Comparison of ENCODE assay signal across 18 cellular contexts in the genomic region with DNA sequence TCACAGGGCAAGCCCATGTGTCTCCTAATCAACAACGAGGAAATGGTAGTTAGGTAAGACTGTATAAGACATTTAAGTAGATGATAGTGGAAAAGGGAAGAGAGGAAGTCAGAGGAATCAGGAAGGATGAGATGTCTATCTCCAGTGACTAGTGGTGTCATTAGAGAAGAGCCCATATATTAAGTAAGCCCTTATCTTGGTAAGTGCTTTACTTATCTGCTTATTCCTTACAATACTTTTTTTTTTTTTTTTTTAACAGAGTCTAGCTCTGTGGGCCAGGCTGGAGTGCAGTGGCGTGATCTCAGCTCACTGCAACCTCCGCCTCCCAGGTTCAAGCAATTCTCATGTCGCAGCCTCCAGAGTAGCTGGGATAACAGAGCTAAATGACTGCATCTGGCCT. TPM values are rescaled to one million over a fixed set of nuclear protein-coding genes. Genes with fewer than 3 reads are reported as not detected.
DNase-seq lines count a peak whose midpoint lies in the region; ATAC-seq and TF ChIP-seq lines count a peak whose summit lies in the region.
"Had no signal": no experiment of that assay in that cellular context is flagged by ENCODE, and none has a peak within 500 bp of the region (broad histone marks: within the 10 kb centered on the region; RNA-seq: fewer than 3 reads in every experiment).

No MANE protein-coding gene starts in this region.

- H3K4ac ChIP-seq in trophoblast cell (ENCODE audit: low read depth, low read length) = no peak overlapping the region

- no peak overlapping the region for H2AFZ ChIP-seq in trophoblast cell (ENCODE audit: insufficient read depth, low read length, poor library complexity)

- H3K4me3 Mint-ChIP-seq in activated T-helper 2 cell treated with anti-CD3 and anti-CD28 coated beads, Interferon-gamma antibody, Interleukin-2, Interleukin-4, amounts not matched to agents 10 μg/mL and 5 μg/mL and 100 μg/mL, durations not matched to agents 14 hours and 24 hours and 36 hours (ENCODE audit: low read depth) = no peak overlapping the region
- no peak overlapping the region for H3K4me3 Mint-ChIP-seq in activated CD8-positive, alpha-beta T cell treated with anti-CD3 and anti-CD28 coated beads for 36 hours

- POLR2A ChIA-PET in activated CD8-positive, alpha-beta T cell treated with anti-CD3 and anti-CD28 coated beads for 36 hours (lab: Charles Lee) = no interaction called here

- no peaks in the 10 kb centered on the region for H3K9me3 ChIP-seq in trophoblast cell (ENCODE audit: insufficient read depth, low read depth, low read length)
- H3K9me3 ChIP-seq: transverse colon had no signal

- H3K27ac ChIP-seq in trophoblast cell (ENCODE audit: low read depth, low read length) = no peak overlapping the region
- H3K27ac ChIP-seq: 22Rv1 had no signal

- H3K18ac ChIP-seq in trophoblast cell (ENCODE audit: low read length) = no peak overlapping the region

- H3K4me3 ChIP-seq in trophoblast cell (ENCODE audit: low read depth, low read length) = no peak overlapping the region
- H3K4me3 ChIP-seq: skin epidermis, transverse colon had no signal

- H2AK5ac ChIP-seq in trophoblast cell (ENCODE audit: low read length) = no peak overlapping the region

- no peaks in the 10 kb centered on the region for H3K27me3 ChIP-seq in trophoblast cell (ENCODE audit: insufficient read depth, low read length)
- H3K27me3 ChIP-seq: transverse colon had no signal

- no peaks in the 10 kb centered on the region for H3K27me3 Mint-ChIP-seq in activated T-helper 2 cell treated with anti-CD3 and anti-CD28 coated beads, Interferon-gamma antibody, Interleukin-2, Interleukin-4, amounts not matched to agents 10 μg/mL and 5 μg/mL and 100 μg/mL, durations not matched to agents 14 hours and 24 hours and 36 hours (ENCODE audit: low read depth)
- H3K27me3 Mint-ChIP-seq in activated CD8-positive, alpha-beta T cell treated with anti-CD3 and anti-CD28 coated beads for 36 hours = no peaks in the 10 kb centered on the region

- intact Hi-C loops in activated T-helper 2 cell treated with anti-CD3 and anti-CD28 coated beads, Interferon-gamma antibody, Interleukin-2, Interleukin-4, amounts not matched to agents 10 μg/mL and 5 μg/mL and 100 μg/mL, durations not matched to agents 14 hours and 24 hours and 36 hours (cut with micrococcal nuclease) = loop anchor here (2.0 kb wide), 1 partner anchor 51 kb away; no protein-coding TSS in a partner anchor
- intact Hi-C loops in activated CD8-positive, alpha-beta T cell treated with anti-CD3 and anti-CD28 coated beads for 36 hours (cut with micrococcal nuclease) = no loop called here

- peak overlapping the region; percentile 14 for H3K27ac Mint-ChIP-seq in activated T-helper 2 cell treated with anti-CD3 and anti-CD28 coated beads, Interferon-gamma antibody, Interleukin-2, Interleukin-4, amounts not matched to agents 10 μg/mL and 5 μg/mL and 100 μg/mL, durations not matched to agents 14 hours and 24 hours and 36 hours
- no peak overlapping the region for H3K27ac Mint-ChIP-seq in activated CD8-positive, alpha-beta T cell treated with anti-CD3 and anti-CD28 coated beads for 36 hours

- H4K8ac ChIP-seq in trophoblast cell (ENCODE audit: low read depth, low read length) = no peak overlapping the region

- no peak overlapping the region for H3K4me2 ChIP-seq in trophoblast cell (ENCODE audit: low read length)

- no peak overlapping the region for H3K9ac ChIP-seq in trophoblast cell (ENCODE audit: low read length)

- H3K79me1 ChIP-seq in trophoblast cell (ENCODE audit: low read length) = no peaks in the 10 kb centered on the region

- ATAC-seq in GM21423 (IDR thresholded peaks at IDR 0.05; ENCODE audit: unreplicated experiment) = no peak
- no peak for ATAC-seq in activated CD8-positive, alpha-beta T cell treated with anti-CD3 and anti-CD28 coated beads for 36 hours
- ATAC-seq: Right ventricle myocardium inferior had no signal

- H3K9me3 Mint-ChIP-seq in activated T-helper 2 cell treated with anti-CD3 and anti-CD28 coated beads, Interferon-gamma antibody, Interleukin-2, Interleukin-4, amounts not matched to agents 10 μg/mL and 5 μg/mL and 100 μg/mL, durations not matched to agents 14 hours and 24 hours and 36 hours = no peaks in the 10 kb centered on the region
- H3K9me3 Mint-ChIP-seq in activated CD8-positive, alpha-beta T cell treated with anti-CD3 and anti-CD28 coated beads for 36 hours = no peaks in the 10 kb centered on the region

- H3K4me1 Mint-ChIP-seq in activated T-helper 2 cell treated with anti-CD3 and anti-CD28 coated beads, Interferon-gamma antibody, Interleukin-2, Interleukin-4, amounts not matched to agents 10 μg/mL and 5 μg/mL and 100 μg/mL, durations not matched to agents 14 hours and 24 hours and 36 hours (ENCODE audit: low read depth) = peaks cover 67% of the 10 kb centered on the region
- peaks cover 62% of the 10 kb centered on the region for H3K4me1 Mint-ChIP-seq in activated CD8-positive, alpha-beta T cell treated with anti-CD3 and anti-CD28 coated beads for 36 hours (ENCODE audit: low read depth)

- H3K23ac ChIP-seq in trophoblast cell (ENCODE audit: low read length) = no peak overlapping the region

- no CpG with 5 or more reads among the region's 4 CpGs for WGBS in trophoblast cell (ENCODE audit: extremely low coverage, insufficient coverage, insufficient read length)

- peaks cover 3 to 5% of the 10 kb centered on the region in 2 experiments for H3K36me3 ChIP-seq in trophoblast cell (ENCODE audit: control insufficient read depth in 1 of 2, insufficient read depth in 2 of 2, low read length in 2 of 2)
- H3K36me3 ChIP-seq: transverse colon had no signal

- no peak overlapping the region for H3K14ac ChIP-seq in trophoblast cell (ENCODE audit: low read length)

- peaks cover 8% of the 10 kb centered on the region for H3K79me2 ChIP-seq in trophoblast cell (ENCODE audit: control insufficient read depth, insufficient read depth, low read length, poor library complexity)

- CTCF ChIA-PET in activated CD8-positive, alpha-beta T cell treated with anti-CD3 and anti-CD28 coated beads for 36 hours (lab: Charles Lee) = interaction anchor here (1.7 to 2.8 kb wide), 2 partner anchors 11 to 31 kb away, joined by 5 to 14 read pairs; no protein-coding TSS in a partner anchor

- no peak overlapping the region for H2BK5ac ChIP-seq in trophoblast cell (ENCODE audit: low read depth, low read length, poor library complexity)

- no peak overlapping the region for H4K12ac ChIP-seq in trophoblast cell (ENCODE audit: low read depth, low read length)

- peaks cover 33% of the 10 kb centered on the region for H3K36me3 Mint-ChIP-seq in activated T-helper 2 cell treated with anti-CD3 and anti-CD28 coated beads, Interferon-gamma antibody, Interleukin-2, Interleukin-4, amounts not matched to agents 10 μg/mL and 5 μg/mL and 100 μg/mL, durations not matched to agents 14 hours and 24 hours and 36 hours (ENCODE audit: low read depth)
- H3K36me3 Mint-ChIP-seq in activated CD8-positive, alpha-beta T cell treated with anti-CD3 and anti-CD28 coated beads for 36 hours (ENCODE audit: low read depth) = peaks cover 13% of the 10 kb centered on the region

- H4K91ac ChIP-seq in trophoblast cell (ENCODE audit: low read depth, low read length) = no peak overlapping the region

- peaks cover 0 to 9% of the 10 kb centered on the region in 2 experiments for H3K4me1 ChIP-seq in trophoblast cell (ENCODE audit: control insufficient read depth in 1 of 2, insufficient read depth in 2 of 2, low read length in 2 of 2)

- TF ChIP-seq CTCF in GM10266 (IDR thresholded peaks at IDR 0.05; ENCODE audit: control insufficient read depth, insufficient read depth, low read depth, missing control alignments) = no peak
- TF ChIP-seq CTCF in activated CD8-positive, alpha-beta T cell treated with anti-CD3 and anti-CD28 coated beads for 36 hours (IDR thresholded peaks at IDR 0.05) = no peak

- H2BK120ac ChIP-seq in trophoblast cell (ENCODE audit: insufficient read depth, low read length, poor library complexity) = no peak overlapping the region

- peak; percentile 26 for DNase-seq in NOMO-1 treated with DMSO at 0.1 percent for 48 hours (lab: John Stamatoyannopoulos, UW; ENCODE audit: unreplicated experiment)
- DNase-seq in NOMO-1 treated with dmso at 0.1 percent for 144 hours (lab: John Stamatoyannopoulos, UW; ENCODE audit: unreplicated experiment) = no peak
- DNase-seq in MV-4-11 (lab: John Stamatoyannopoulos, UW) = peak; percentile 38
- DNase-seq in activated T-helper 2 cell treated with anti-CD3 and anti-CD28 coated beads, Interferon-gamma antibody, Interleukin-2, Interleukin-4, amounts not matched to agents 10 μg/mL and 5 μg/mL and 100 μg/mL, durations not matched to agents 14 hours and 24 hours and 36 hours (ENCODE audit: low spot score) = no peak
- DNase-seq in trophoblast cell = peak; percentile 15 to 80
- DNase-seq in GM10266 (ENCODE audit: extremely low spot score) = no peak
- DNase-seq in activated CD8-positive, alpha-beta T cell treated with anti-CD3 and anti-CD28 coated beads for 36 hours = no peak
- DNase-seq: amniotic stem cell, C1 segment of cervical spinal cord, foreskin melanocyte, NCI-H146, NCI-H226, posterior cingulate gyrus, transverse colon had no signal

- no peak overlapping the region for H2BK12ac ChIP-seq in trophoblast cell (ENCODE audit: low read length)

RNA-seq across cellular contexts. Expression of gene RNF11, which starts 29.5 kb away (rescaled TPM):
- total RNA-seq in activated T-helper 2 cell treated with anti-CD3 and anti-CD28 coated beads, Interferon-gamma antibody, Interleukin-2, Interleukin-4, amounts not matched to agents 10 μg/mL and 5 μg/mL and 100 μg/mL, durations not matched to agents 14 hours and 24 hours and 36 hours = 64.8 and 65.6 TPM in 2 replicates
- polyA plus RNA-seq in trophoblast cell (2013) = 142 and 155 TPM in 2 replicates
- 10 to 100 TPM; 21.5 to 22.6 TPM for total RNA-seq in activated CD8-positive, alpha-beta T cell treated with anti-CD3 and anti-CD28 coated beads for 36 hours

Comparison
In these comparisons a context has a peak if more than half of its experiments do, and no peak if none do; other contexts are left out.
1. DNase-seq: peak in NOMO-1 treated with DMSO at 0.1 percent for 48 hours (single experiment), MV-4-11 (single experiment) and trophoblast cell (2 of 2); none in NOMO-1 treated with dmso at 0.1 percent for 144 hours (single experiment), activated T-helper 2 cell treated with anti-CD3 and anti-CD28 coated beads, Interferon-gamma antibody, Interleukin-2, Interleukin-4, amounts not matched to agents 10 μg/mL and 5 μg/mL and 100 μg/mL, durations not matched to agents 14 hours and 24 hours and 36 hours (single experiment), GM10266 (single experiment) and activated CD8-positive, alpha-beta T cell treated with anti-CD3 and anti-CD28 coated beads for 36 hours (single experiment).